15 cellular contexts compared by ENCODE assay signal in the genomic region with DNA sequence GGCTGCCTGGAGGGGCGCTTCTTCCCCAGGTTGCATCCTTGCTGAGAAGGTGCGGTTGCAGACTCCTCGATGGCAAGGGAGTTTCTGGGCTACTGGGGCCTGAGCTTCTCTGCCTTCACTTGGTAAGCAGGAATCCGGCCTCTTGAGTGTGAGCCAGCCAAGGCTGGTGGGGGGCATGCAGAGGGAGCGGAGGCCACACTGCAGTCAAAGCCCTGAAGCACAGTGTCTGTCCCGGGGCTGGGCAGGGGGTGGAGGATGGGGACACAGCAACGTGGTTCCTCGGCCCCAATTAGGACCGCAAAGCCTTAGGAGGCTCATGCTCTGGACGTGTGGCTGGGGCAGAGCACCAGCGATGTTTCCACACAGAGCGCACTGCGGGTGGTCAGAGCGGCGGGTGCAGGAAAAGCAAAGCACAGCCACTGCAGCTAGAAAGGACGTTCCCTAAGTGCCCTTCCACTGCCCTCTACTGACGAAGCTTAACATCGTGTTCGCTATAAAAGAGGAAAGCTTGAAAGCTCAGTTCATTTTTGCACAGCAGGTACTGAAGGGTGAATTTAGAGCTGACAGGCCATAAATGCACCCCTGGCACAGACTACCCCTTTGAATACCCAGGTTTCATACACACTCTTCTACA.
A peak's percentile ranks its signal among the peaks of the same experiment; 100 is the strongest.
DNase-seq lines count a peak whose midpoint lies in the region; ATAC-seq and TF ChIP-seq lines count a peak whose summit lies in the region.
"Had no signal": no experiment of that assay in that cellular context is flagged by ENCODE, and none has a peak within 500 bp of the region (broad histone marks: within the 10 kb centered on the region; RNA-seq: fewer than 3 reads in every experiment).

No MANE protein-coding gene starts in this region.

- H3K4me3 Mint-ChIP-seq in activated naive CD4-positive, alpha-beta T cell treated with anti-CD3 and anti-CD28 coated beads, Interleukin-2, amount 10 ng/mL, durations not matched to agents 7 days and 5 days: no peak overlapping the region
- no peak overlapping the region for H3K4me3 Mint-ChIP-seq in stimulated activated memory B cell treated with anti-CD40 and anti-IgM and Interleukin-4, amounts not matched to agents 10 μg/mL and 1 μg/mL and 100 μg/mL, for 72 hours
- H3K4me3 Mint-ChIP-seq: activated naive CD8-positive, alpha-beta T cell treated with anti-CD3 and anti-CD28 coated beads for 36 hours had no signal

- peaks cover 16% of the 10 kb centered on the region for H3K27me3 Mint-ChIP-seq in activated naive CD4-positive, alpha-beta T cell treated with anti-CD3 and anti-CD28 coated beads, Interleukin-2, amount 10 ng/mL, durations not matched to agents 7 days and 5 days
- H3K27me3 Mint-ChIP-seq in stimulated activated memory B cell treated with anti-CD40 and anti-IgM and Interleukin-4, amounts not matched to agents 10 μg/mL and 1 μg/mL and 100 μg/mL, for 72 hours: peaks cover 41% of the 10 kb centered on the region

- CTCF ChIA-PET in activated naive CD4-positive, alpha-beta T cell treated with anti-CD3 and anti-CD28 coated beads, Interleukin-2, amount 10 ng/mL, durations not matched to agents 7 days and 5 days (lab: Charles Lee): interaction anchor here (0.7 kb wide), 1 partner anchor 31 kb away, joined by 4 read pairs; no protein-coding TSS in a partner anchor

- H3K27ac Mint-ChIP-seq in activated naive CD4-positive, alpha-beta T cell treated with anti-CD3 and anti-CD28 coated beads, Interleukin-2, amount 10 ng/mL, durations not matched to agents 7 days and 5 days: no peak overlapping the region
- H3K27ac Mint-ChIP-seq in stimulated activated memory B cell treated with anti-CD40 and anti-IgM and Interleukin-4, amounts not matched to agents 10 μg/mL and 1 μg/mL and 100 μg/mL, for 72 hours: no peak overlapping the region
- H3K27ac Mint-ChIP-seq: activated naive CD8-positive, alpha-beta T cell treated with anti-CD3 and anti-CD28 coated beads for 36 hours; CD4-positive, CD25-positive, alpha-beta regulatory T cell had no signal

- DNase-seq in 8988T: peak; percentile 12
- no peak for DNase-seq in GM12864 (ENCODE audit: low read depth)
- DNase-seq in NAMALWA (ENCODE audit: low spot score): peak; percentile 49
- no peak for DNase-seq in activated naive CD4-positive, alpha-beta T cell treated with anti-CD3 and anti-CD28 coated beads, Interleukin-2, amount 10 ng/mL, durations not matched to agents 7 days and 5 days
- DNase-seq in amygdala (lab: John Stamatoyannopoulos, UW): no peak
- DNase-seq: activated CD4-positive, alpha-beta T cell treated with anti-CD3 and anti-CD28 coated beads, Interleukin-2, amount 50 U/mL, for 4 hours; activated naive CD8-positive, alpha-beta T cell treated with anti-CD3 and anti-CD28 coated beads for 36 hours; CD4-positive, CD25-positive, alpha-beta regulatory T cell; heart right ventricle; MG63; retina had no signal

- TF ChIP-seq CTCF in GM12864 (IDR thresholded peaks at IDR 0.05; ENCODE audit: low read depth, low read length, missing control alignments): peak; percentile 19
- TF ChIP-seq CTCF in VCaP (conservative IDR thresholded peaks at IDR 0.05): peak; percentile 82

- no peak overlapping the region for H3K4me3 ChIP-seq in GM12864 (ENCODE audit: low read depth, low read length)
- H3K4me3 ChIP-seq: heart right ventricle, MG63 had no signal

- H3K9me3 Mint-ChIP-seq in activated naive CD4-positive, alpha-beta T cell treated with anti-CD3 and anti-CD28 coated beads, Interleukin-2, amount 10 ng/mL, durations not matched to agents 7 days and 5 days: no peaks in the 10 kb centered on the region
- peaks cover 6% of the 10 kb centered on the region for H3K9me3 Mint-ChIP-seq in stimulated activated memory B cell treated with anti-CD40 and anti-IgM and Interleukin-4, amounts not matched to agents 10 μg/mL and 1 μg/mL and 100 μg/mL, for 72 hours

- no peak overlapping the region; the same call in 1 of the 2 replicates for H3K27ac ChIP-seq in VCaP
- H3K27ac ChIP-seq: heart right ventricle, RWPE1 had no signal

- no peaks in the 10 kb centered on the region for H3K4me1 Mint-ChIP-seq in activated naive CD4-positive, alpha-beta T cell treated with anti-CD3 and anti-CD28 coated beads, Interleukin-2, amount 10 ng/mL, durations not matched to agents 7 days and 5 days
- H3K4me1 Mint-ChIP-seq in stimulated activated memory B cell treated with anti-CD40 and anti-IgM and Interleukin-4, amounts not matched to agents 10 μg/mL and 1 μg/mL and 100 μg/mL, for 72 hours: no peaks in the 10 kb centered on the region
- H3K4me1 Mint-ChIP-seq: activated naive CD8-positive, alpha-beta T cell treated with anti-CD3 and anti-CD28 coated beads for 36 hours; CD4-positive, CD25-positive, alpha-beta regulatory T cell had no signal

- no peaks in the 10 kb centered on the region for H3K36me3 Mint-ChIP-seq in activated naive CD4-positive, alpha-beta T cell treated with anti-CD3 and anti-CD28 coated beads, Interleukin-2, amount 10 ng/mL, durations not matched to agents 7 days and 5 days
- no peaks in the 10 kb centered on the region for H3K36me3 Mint-ChIP-seq in stimulated activated memory B cell treated with anti-CD40 and anti-IgM and Interleukin-4, amounts not matched to agents 10 μg/mL and 1 μg/mL and 100 μg/mL, for 72 hours
- H3K36me3 Mint-ChIP-seq: activated naive CD8-positive, alpha-beta T cell treated with anti-CD3 and anti-CD28 coated beads for 36 hours; CD4-positive, CD25-positive, alpha-beta regulatory T cell had no signal

- ATAC-seq in HG02981 (IDR thresholded peaks at IDR 0.05; ENCODE audit: unreplicated experiment): no peak
- no peak for ATAC-seq in stimulated activated memory B cell treated with anti-CD40 and anti-IgM and Interleukin-4, amounts not matched to agents 10 μg/mL and 1 μg/mL and 100 μg/mL, for 72 hours
- ATAC-seq: heart right ventricle had no signal

Comparison
In these comparisons a context has a peak if more than half of its experiments do, and no peak if none do; other contexts are left out.
1. DNase-seq: peak in 8988T (single experiment) and NAMALWA (single experiment); none in GM12864 (single experiment), activated naive CD4-positive, alpha-beta T cell treated with anti-CD3 and anti-CD28 coated beads, Interleukin-2, amount 10 ng/mL, durations not matched to agents 7 days and 5 days (single experiment) and amygdala (0 of 56).